Comparison of ENCODE assay signal across 25 cellular contexts in genomic region chr1:89339039-89339438, GRCh38. TPM values are rescaled to one million over a fixed set of nuclear protein-coding genes. Genes with fewer than 3 reads are reported as not detected.
DNase-seq lines count a peak whose midpoint lies in the region; TF ChIP-seq lines count a peak whose summit lies in the region.
"Had no signal": no experiment of that assay in that cellular context is flagged by ENCODE, and none has a peak within 500 bp of the region (broad histone marks: within the 10 kb centered on the region; RNA-seq: fewer than 3 reads in every experiment).

No MANE protein-coding gene starts in this region.

- BruUV-seq in MCF 10A (replicated peaks; lab: Mats Ljungman, UMichigan) (no TSS peak), mammary epithelial cell (replicated peaks; lab: Mats Ljungman, UMichigan) (no TSS peak)

- H3K27me3 Mint-ChIP-seq in MCF 10A (ENCODE audit: insufficient read depth, unreplicated experiment): no peaks in the 10 kb centered on the region
- H3K27me3 Mint-ChIP-seq in endothelial cell (ENCODE audit: unreplicated experiment): peaks cover 2% of the 10 kb centered on the region
- H3K27me3 Mint-ChIP-seq: CD4-positive, alpha-beta T cell; CD8-positive, alpha-beta memory T cell had no signal

- H3K36me3 Mint-ChIP-seq in MCF 10A (ENCODE audit: insufficient read depth, unreplicated experiment): no peaks in the 10 kb centered on the region
- H3K36me3 Mint-ChIP-seq in endothelial cell (ENCODE audit: low read depth, unreplicated experiment): no peaks in the 10 kb centered on the region
- H3K36me3 Mint-ChIP-seq: CD14-positive monocyte had no signal

- H3K27ac ChIP-seq in mammary epithelial cell (ENCODE audit: insufficient read depth, low read depth, low read length) (no peak overlapping the region), stomach (no peak overlapping the region)
- H3K27ac ChIP-seq: A549; BLaER1 treated with 17β-estradiol and CSF1 and Interleukin-3, amounts not matched to agents 10 nM and 100 nM; GM23248 had no signal

- no peak overlapping the region for H3K4me3 ChIP-seq in mammary epithelial cell (replicated peaks in 1 of 3; ENCODE audit: insufficient read depth in 1 of 3, low read depth in 2 of 3, low read length in 3 of 3)
- H3K4me3 ChIP-seq in fibroblast of pulmonary artery (replicated peaks; ENCODE audit: low read depth, low read length): no peak overlapping the region
- no peak overlapping the region for H3K4me3 ChIP-seq in stomach
- H3K4me3 ChIP-seq: A549; BLaER1 treated with 17β-estradiol and CSF1 and Interleukin-3, amounts not matched to agents 10 nM and 100 nM; GM12878; GM23248 had no signal

- no peak overlapping the region for H3K4me3 Mint-ChIP-seq in MCF 10A (ENCODE audit: unreplicated experiment)
- H3K4me3 Mint-ChIP-seq in endothelial cell (ENCODE audit: unreplicated experiment): no peak overlapping the region
- H3K4me3 Mint-ChIP-seq: CD14-positive monocyte; CD4-positive, alpha-beta T cell; CD8-positive, alpha-beta memory T cell had no signal

- H3K4me1 ChIP-seq in mammary epithelial cell (ENCODE audit: insufficient read depth, low read length): no peaks in the 10 kb centered on the region
- peaks cover 0 to 6% (median 2%) of the 10 kb centered on the region in 4 donors for H3K4me1 ChIP-seq in stomach
- H3K4me1 ChIP-seq: A549; BE2C; BLaER1 treated with 17β-estradiol and CSF1 and Interleukin-3, amounts not matched to agents 10 nM and 100 nM had no signal

- H2AFZ ChIP-seq in mammary epithelial cell (ENCODE audit: low read depth, low read length): no peak overlapping the region
- H2AFZ ChIP-seq: GM23248 had no signal

- intact Hi-C loops in MCF 10A (cut with micrococcal nuclease) (no loop called here), mammary epithelial cell (cut with micrococcal nuclease) (no loop called here), stomach (cut with DNase I; ENCODE audit: low total_unique reads) (no loop called here)

- no peak for TF ChIP-seq CTCF in MCF 10A (IDR thresholded peaks at IDR 0.05; ENCODE audit: unreplicated experiment)
- no peak for TF ChIP-seq CTCF in mammary epithelial cell (conservative IDR thresholded peaks at IDR 0.05 in 1 of 2, IDR thresholded peaks at IDR 0.05 in 1 of 2; ENCODE audit: extremely low read depth in 1 of 2, insufficient read depth in 1 of 2, low read depth in 1 of 2, low read length in 2 of 2)
- TF ChIP-seq CTCF in fibroblast of pulmonary artery (IDR thresholded peaks at IDR 0.05; ENCODE audit: low read length, missing control alignments): no peak
- TF ChIP-seq CTCF in stomach (IDR thresholded peaks at IDR 0.05): no peak
- TF ChIP-seq CTCF in endothelial cell (IDR thresholded peaks at IDR 0.05; ENCODE audit: unreplicated experiment): no peak

- CTCF ChIA-PET in MCF 10A (lab: Yijun Ruan, JAX) (no interaction called here), mammary epithelial cell (lab: Charles Lee; ENCODE audit: low non-redundant PET) (no interaction called here)

- no peak for TF ChIP-seq POLR2A in stomach (IDR thresholded peaks at IDR 0.05)

- TF ChIP-seq EP300 in stomach (IDR thresholded peaks at IDR 0.05): no peak

- no peaks in the 10 kb centered on the region for H4K20me1 ChIP-seq in mammary epithelial cell (ENCODE audit: insufficient read depth, low read length)
- H4K20me1 ChIP-seq: BLaER1 treated with 17β-estradiol and CSF1 and Interleukin-3, amounts not matched to agents 10 nM and 100 nM had no signal

- DNase-seq in MCF 10A (ENCODE audit: unreplicated experiment): peak; percentile 46
- DNase-seq in mammary epithelial cell: no peak
- DNase-seq in NCI-H2029 (lab: John Stamatoyannopoulos, UW): peak; percentile 21
- peak; percentile 35 for DNase-seq in fibroblast of pulmonary artery (ENCODE audit: low read depth)
- peak; percentile 38 for DNase-seq in stomach
- no peak for DNase-seq in NCI-H128 (lab: John Stamatoyannopoulos, UW; ENCODE audit: unreplicated experiment)
- DNase-seq in endothelial cell (ENCODE audit: low spot score): no peak
- DNase-seq: 8988T; ACHN; AML-193; BE2C; CD4-positive, alpha-beta T cell; CD8-positive, alpha-beta memory T cell; DMS 273 treated with DMSO at 0.1 percent for 48 hours; DMS79; EL; GDM1; GM23248; H7; HCEC 1CT had no signal

- no peaks in the 10 kb centered on the region for H3K79me2 ChIP-seq in mammary epithelial cell (ENCODE audit: insufficient read depth, low read length)

- H3K27ac Mint-ChIP-seq in MCF 10A (ENCODE audit: low read depth, unreplicated experiment): no peak overlapping the region
- H3K27ac Mint-ChIP-seq in endothelial cell (ENCODE audit: unreplicated experiment): no peak overlapping the region
- H3K27ac Mint-ChIP-seq: CD14-positive monocyte; CD4-positive, alpha-beta T cell had no signal

- H3K4me2 ChIP-seq in mammary epithelial cell (ENCODE audit: insufficient read depth, low read depth, low read length): no peak overlapping the region
- H3K4me2 ChIP-seq: A549; BLaER1 treated with 17β-estradiol and CSF1 and Interleukin-3, amounts not matched to agents 10 nM and 100 nM had no signal

- H3K9me3 Mint-ChIP-seq in MCF 10A (ENCODE audit: unreplicated experiment) (no peaks in the 10 kb centered on the region), endothelial cell (ENCODE audit: unreplicated experiment) (no peaks in the 10 kb centered on the region)

- H3K9ac ChIP-seq in mammary epithelial cell (ENCODE audit: insufficient read depth, low read length): no peak overlapping the region
- H3K9ac ChIP-seq: BLaER1 treated with 17β-estradiol and CSF1 and Interleukin-3, amounts not matched to agents 10 nM and 100 nM; GM23248 had no signal

- H3K27me3 ChIP-seq in mammary epithelial cell (ENCODE audit: insufficient read depth, low read length): no peaks in the 10 kb centered on the region
- H3K27me3 ChIP-seq in stomach: no peaks in the 10 kb centered on the region
- H3K27me3 ChIP-seq: BE2C; BLaER1 treated with 17β-estradiol and CSF1 and Interleukin-3, amounts not matched to agents 10 nM and 100 nM had no signal

- H3K36me3 ChIP-seq in mammary epithelial cell (ENCODE audit: insufficient read depth, low read length): no peaks in the 10 kb centered on the region
- H3K36me3 ChIP-seq in stomach: no peaks in the 10 kb centered on the region
- H3K36me3 ChIP-seq: BE2C; BLaER1 treated with 17β-estradiol and CSF1 and Interleukin-3, amounts not matched to agents 10 nM and 100 nM had no signal

- POLR2A ChIA-PET in MCF 10A (lab: Yijun Ruan, JAX): no interaction called here

- dilution Hi-C loops in mammary epithelial cell (cut with HindIII; ENCODE audit: low sequenced_read_pairs): no loop called here

- H3K4me1 Mint-ChIP-seq in MCF 10A (ENCODE audit: insufficient read depth, unreplicated experiment) (no peaks in the 10 kb centered on the region), endothelial cell (ENCODE audit: unreplicated experiment) (peaks cover 3% of the 10 kb centered on the region)
- H3K4me1 Mint-ChIP-seq: CD14-positive monocyte; CD8-positive, alpha-beta memory T cell had no signal

- H3K9me3 ChIP-seq in mammary epithelial cell (replicated peaks; ENCODE audit: insufficient read depth, low read length): no peaks in the 10 kb centered on the region
- peaks cover 0 to 2% (median 0%) of the 10 kb centered on the region in 4 donors for H3K9me3 ChIP-seq in stomach
- H3K9me3 ChIP-seq: A549, BE2C had no signal

- in situ Hi-C loops in mammary epithelial cell (cut with MboI; ENCODE audit: low sequenced_read_pairs in 2 of 2): no loop called here

- WGBS in mammary epithelial cell (ENCODE audit: low coverage, missing lambda C conversion rate): 17% methylated on average over 3 of the region's 4 CpGs
- WGBS in stomach, 5 donors: 33 to 52% (median 44%) methylated on average over 4 of the region's 4 CpGs

RNA-seq across cellular contexts. Expression of gene GBP6, which starts 24.8 kb away (rescaled TPM):
- total RNA-seq in MCF 10A (2022): not detected in 2 replicates
- total RNA-seq in mammary epithelial cell: 1 to 10 TPM; 3.7 to 7.0 TPM
- 4.6 TPM for polyA plus RNA-seq in mammary epithelial cell
- polyA minus RNA-seq in mammary epithelial cell: 9.5 TPM
- 1 to 10 TPM in 1 of 5 donors, not detected in 4; 1.1 TPM for total RNA-seq in stomach
- polyA plus RNA-seq in stomach: 10 to 100 TPM in 1 of 3 donors, under 1 TPM in 1, not detected in 1; 0.46 to 50.8 TPM
- total RNA-seq in endothelial cell (ENCODE audit: unreplicated experiment): 0.26 TPM
- total RNA-seq: GM23248, H1, H7 had no signal
- polyA plus RNA-seq: A549, CD14-positive monocyte, GM23248, H1 had no signal

Comparison
In these comparisons a context has a peak if more than half of its experiments do, and no peak if none do; other contexts are left out.
1. DNase-seq: peak in MCF 10A (single experiment), NCI-H2029 (single experiment), fibroblast of pulmonary artery (single experiment) and stomach (single experiment); none in mammary epithelial cell (single experiment), NCI-H128 (single experiment) and endothelial cell (single experiment).